Comparison of ENCODE assay signal across 25 cellular contexts in genomic region chr16:4760221-4760910, GRCh38. TPM values are rescaled to one million over a fixed set of nuclear protein-coding genes. Genes with fewer than 3 reads are reported as not detected.
"Had no signal": no experiment of that assay in that cellular context is flagged by ENCODE, and none has a peak within 500 bp of the region (broad histone marks: within the 10 kb centered on the region; RNA-seq: fewer than 3 reads in every experiment).

No MANE protein-coding gene starts in this region.

- H3K27ac Mint-ChIP-seq: activated naive CD8-positive, alpha-beta T cell treated with anti-CD3 and anti-CD28 coated beads, Interleukin-2, amount 10 ng/mL, durations not matched to agents 7 days and 5 days; activated T-cell treated with anti-CD3 and anti-CD28 coated beads, Interleukin-2, amount 50 U/mL, for 72 hours; nephron progenitor cell; progenitor cell of endocrine pancreas had no signal

- H3K27ac ChIP-seq: brain microvascular endothelial cell, colonic mucosa, gastrocnemius medialis, heart left ventricle, left ventricle myocardium inferior, right atrium auricular region, thoracic aorta, upper lobe of left lung had no signal

- H3K27me3 ChIP-seq: brain microvascular endothelial cell, colonic mucosa, gastrocnemius medialis, heart left ventricle, right atrium auricular region, upper lobe of left lung had no signal

- H3K9me3 ChIP-seq: colonic mucosa, gastrocnemius medialis, left ventricle myocardium inferior, right atrium auricular region, thoracic aorta, upper lobe of left lung had no signal

- H3K4me1 Mint-ChIP-seq: nephron progenitor cell had no signal

- ATAC-seq: activated CD4-positive, CD25-positive, alpha-beta regulatory T cell treated with anti-CD3 and anti-CD28 coated beads, Interleukin-2, amount 50 U/mL, for 24 hours; activated T-cell treated with anti-CD3 and anti-CD28 coated beads, Interleukin-2, amount 50 U/mL, for 72 hours; gastrocnemius medialis; heart left ventricle had no signal

- DNase-seq: activated CD4-positive, alpha-beta T cell treated with anti-CD3 and anti-CD28 coated beads, Interleukin-2, amount 50 U/mL, for 1 hour; activated CD8-positive, alpha-beta memory T cell treated with anti-CD3 and anti-CD28 coated beads for 24 hours; activated CD8-positive, alpha-beta memory T cell treated with anti-CD3 and anti-CD28 coated beads, Interleukin-2, amount 50 U/mL, for 48 hours; activated naive CD8-positive, alpha-beta T cell treated with anti-CD3 and anti-CD28 coated beads, Interleukin-2, amount 10 ng/mL, durations not matched to agents 7 days and 5 days; activated T-cell treated with anti-CD3 and anti-CD28 coated beads, Interleukin-2, amount 50 U/mL, for 72 hours; amygdala; brain microvascular endothelial cell; central memory CD4-positive, alpha-beta T cell; colonic mucosa; gastrocnemius medialis; kidney glomerular epithelial cell; left ventricle myocardium inferior; mammary epithelial cell; nephron progenitor cell had no signal

- H3K27me3 Mint-ChIP-seq: activated naive CD8-positive, alpha-beta T cell treated with anti-CD3 and anti-CD28 coated beads, Interleukin-2, amount 10 ng/mL, durations not matched to agents 7 days and 5 days; progenitor cell of endocrine pancreas had no signal

- H3K4me3 Mint-ChIP-seq: activated naive CD8-positive, alpha-beta T cell treated with anti-CD3 and anti-CD28 coated beads, Interleukin-2, amount 10 ng/mL, durations not matched to agents 7 days and 5 days; activated T-cell treated with anti-CD3 and anti-CD28 coated beads, Interleukin-2, amount 50 U/mL, for 72 hours; nephron progenitor cell had no signal

- FAIRE-seq: endometrium had no signal

- H3K9me3 Mint-ChIP-seq: activated naive CD8-positive, alpha-beta T cell treated with anti-CD3 and anti-CD28 coated beads, Interleukin-2, amount 10 ng/mL, durations not matched to agents 7 days and 5 days; activated T-cell treated with anti-CD3 and anti-CD28 coated beads, Interleukin-2, amount 50 U/mL, for 72 hours had no signal

- H3K4me3 ChIP-seq: colonic mucosa, gastrocnemius medialis, heart left ventricle, left ventricle myocardium inferior, right atrium auricular region, thoracic aorta, upper lobe of left lung had no signal

RNA-seq across cellular contexts. Expression of gene DNAAF8, which starts 26.0 kb away (rescaled TPM):
- total RNA-seq: T-helper 1 cell treated with Interleukin-12 subunit alpha and Interleukin-12 subunit beta and Interleukin-4 antibody, amounts not matched to agents 30 ng/mL and 1 ng/mL, for 36 hours; thoracic aorta had no signal

RNA-seq across cellular contexts. Expression of gene SEPTIN12, which starts 27.8 kb away (rescaled TPM):
- total RNA-seq: activated naive CD8-positive, alpha-beta T cell treated with anti-CD3 and anti-CD28 coated beads, Interleukin-2, amount 10 ng/mL, durations not matched to agents 7 days and 5 days; activated T-cell treated with anti-CD3 and anti-CD28 coated beads, Interleukin-2, amount 50 U/mL, for 72 hours; colonic mucosa; gastrocnemius medialis; left ventricle myocardium inferior; mammary epithelial cell; myocyte; omental fat pad; progenitor cell of endocrine pancreas; right atrium auricular region; skeletal muscle tissue; T-helper 1 cell treated with Interleukin-12 subunit alpha and Interleukin-12 subunit beta and Interleukin-4 antibody, amounts not matched to agents 30 ng/mL and 1 ng/mL, for 36 hours; thoracic aorta; upper lobe of left lung had no signal
- polyA plus RNA-seq: heart left ventricle, mammary epithelial cell had no signal

RNA-seq across cellular contexts. Expression of gene SMIM22, which starts 34.8 kb away (rescaled TPM):
- total RNA-seq: activated naive CD8-positive, alpha-beta T cell treated with anti-CD3 and anti-CD28 coated beads, Interleukin-2, amount 10 ng/mL, durations not matched to agents 7 days and 5 days; activated T-cell treated with anti-CD3 and anti-CD28 coated beads, Interleukin-2, amount 50 U/mL, for 72 hours; gastrocnemius medialis; heart left ventricle; left ventricle myocardium inferior; myocyte; omental fat pad; progenitor cell of endocrine pancreas; right atrium auricular region; skeletal muscle tissue; T-helper 1 cell treated with Interleukin-12 subunit alpha and Interleukin-12 subunit beta and Interleukin-4 antibody, amounts not matched to agents 30 ng/mL and 1 ng/mL, for 36 hours; thoracic aorta had no signal
- polyA plus RNA-seq: heart left ventricle had no signal
